Comparison of ENCODE assay signal across 10 cellular contexts in genomic region chr1:186183970-186184628, GRCh38.
DNase-seq lines count a peak whose midpoint lies in the region; ATAC-seq and TF ChIP-seq lines count a peak whose summit lies in the region.
"Had no signal": no experiment of that assay in that cellular context is flagged by ENCODE, and none has a peak within 500 bp of the region (broad histone marks: within the 10 kb centered on the region; RNA-seq: fewer than 3 reads in every experiment).

No MANE protein-coding gene starts in this region.

- peaks cover 5% of the 10 kb centered on the region for H3K27me3 Mint-ChIP-seq in IgD-negative memory B cell
- no peaks in the 10 kb centered on the region for H3K27me3 Mint-ChIP-seq in activated CD4-positive, alpha-beta memory T cell treated with anti-CD3 and anti-CD28 coated beads, Interleukin-2, amount 10 ng/mL, durations not matched to agents 7 days and 5 days
- H3K27me3 Mint-ChIP-seq: dendritic cell treated with granulocyte-macrophage colony-stimulating factor and Interleukin-4, amounts not matched to agents 40 ng/mL and 50 ng/mL, for 4 days had no signal

- H3K36me3 Mint-ChIP-seq in IgD-negative memory B cell: no peaks in the 10 kb centered on the region
- no peaks in the 10 kb centered on the region for H3K36me3 Mint-ChIP-seq in activated CD4-positive, alpha-beta memory T cell treated with anti-CD3 and anti-CD28 coated beads, Interleukin-2, amount 10 ng/mL, durations not matched to agents 7 days and 5 days (ENCODE audit: low read depth)

- TF ChIP-seq POLR2A in GM18505 (IDR thresholded peaks at IDR 0.05; ENCODE audit: borderline replicate concordance, extremely low read depth, insufficient read depth, insufficient read length): no peak

- ATAC-seq in GM18505 (IDR thresholded peaks at IDR 0.05; ENCODE audit: unreplicated experiment) (peak; percentile 64), GM21825 (IDR thresholded peaks at IDR 0.05; ENCODE audit: unreplicated experiment) (peak; percentile 58)

- no peak overlapping the region for H3K27ac ChIP-seq in substantia nigra (ENCODE audit: low read depth, low read length, poor library complexity, severe bottlenecking)

- H3K4me3 Mint-ChIP-seq in IgD-negative memory B cell: peak overlapping the region; percentile 19 to 51 (median 39)
- no peak overlapping the region for H3K4me3 Mint-ChIP-seq in activated CD4-positive, alpha-beta memory T cell treated with anti-CD3 and anti-CD28 coated beads, Interleukin-2, amount 10 ng/mL, durations not matched to agents 7 days and 5 days
- H3K4me3 Mint-ChIP-seq: dendritic cell treated with granulocyte-macrophage colony-stimulating factor and Interleukin-4, amounts not matched to agents 40 ng/mL and 50 ng/mL, for 4 days; neural crest cell had no signal

- H3K27ac Mint-ChIP-seq in IgD-negative memory B cell: no peak overlapping the region
- no peak overlapping the region for H3K27ac Mint-ChIP-seq in activated CD4-positive, alpha-beta memory T cell treated with anti-CD3 and anti-CD28 coated beads, Interleukin-2, amount 10 ng/mL, durations not matched to agents 7 days and 5 days
- H3K27ac Mint-ChIP-seq: dendritic cell treated with granulocyte-macrophage colony-stimulating factor and Interleukin-4, amounts not matched to agents 40 ng/mL and 50 ng/mL, for 4 days had no signal

- DNase-seq in kidney tubule cell (ENCODE audit: low spot score) (peak; percentile 66), DMS53 (lab: John Stamatoyannopoulos, UW) (no peak), substantia nigra (lab: John Stamatoyannopoulos, UW) (no peak), NCI-H146 treated with DMSO at 0.1 percent for 48 hours (lab: John Stamatoyannopoulos, UW; ENCODE audit: unreplicated experiment) (no peak)
- no peak for DNase-seq in activated CD4-positive, alpha-beta memory T cell treated with anti-CD3 and anti-CD28 coated beads, Interleukin-2, amount 10 ng/mL, durations not matched to agents 7 days and 5 days

- POLR2A ChIA-PET in activated CD4-positive, alpha-beta memory T cell treated with anti-CD3 and anti-CD28 coated beads, Interleukin-2, amount 10 ng/mL, durations not matched to agents 7 days and 5 days (lab: Charles Lee): no interaction called here

- peaks cover 7 to 12% (median 10%) of the 10 kb centered on the region in 3 donors for H3K4me1 Mint-ChIP-seq in IgD-negative memory B cell
- peaks cover 5% of the 10 kb centered on the region for H3K4me1 Mint-ChIP-seq in activated CD4-positive, alpha-beta memory T cell treated with anti-CD3 and anti-CD28 coated beads, Interleukin-2, amount 10 ng/mL, durations not matched to agents 7 days and 5 days

- peaks cover 0 to 2% (median 0%) of the 10 kb centered on the region in 3 donors for H3K9me3 Mint-ChIP-seq in IgD-negative memory B cell
- no peaks in the 10 kb centered on the region for H3K9me3 Mint-ChIP-seq in activated CD4-positive, alpha-beta memory T cell treated with anti-CD3 and anti-CD28 coated beads, Interleukin-2, amount 10 ng/mL, durations not matched to agents 7 days and 5 days
- H3K9me3 Mint-ChIP-seq: dendritic cell treated with granulocyte-macrophage colony-stimulating factor and Interleukin-4, amounts not matched to agents 40 ng/mL and 50 ng/mL, for 4 days; neural crest cell had no signal

- CTCF ChIA-PET in activated CD4-positive, alpha-beta memory T cell treated with anti-CD3 and anti-CD28 coated beads, Interleukin-2, amount 10 ng/mL, durations not matched to agents 7 days and 5 days (lab: Charles Lee): no interaction called here
